In the genomic region with DNA sequence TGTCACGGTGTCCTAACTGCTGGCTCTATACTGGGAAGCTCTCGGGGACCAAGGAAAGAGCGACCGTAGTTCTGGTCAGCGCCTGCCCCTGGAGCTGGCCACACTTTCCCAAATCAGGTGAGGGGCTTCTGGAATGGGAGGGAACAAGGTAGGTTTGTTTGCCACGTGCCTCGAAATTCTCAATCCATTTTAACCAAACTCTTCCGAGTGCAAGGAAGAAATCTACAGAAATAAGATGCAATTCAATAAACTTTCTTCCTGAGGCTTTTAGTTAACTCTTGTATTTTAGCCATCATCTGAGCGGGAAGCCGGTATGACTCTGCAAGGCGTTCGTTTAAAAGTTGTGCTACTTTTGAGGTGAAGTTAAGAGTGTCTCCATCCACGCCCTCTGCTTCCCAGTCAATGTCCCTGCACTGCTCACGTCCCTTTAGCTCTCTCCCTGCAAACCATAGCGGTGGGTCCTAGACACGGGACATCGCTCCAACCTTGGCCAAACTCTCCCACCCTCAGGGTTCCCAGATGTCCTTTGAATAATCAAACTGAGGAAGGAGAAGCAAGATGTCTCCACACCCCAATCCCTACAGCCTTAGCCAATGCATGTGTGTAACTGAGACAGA, we compare ENCODE assay signal across 14 cellular contexts. TPM values are rescaled to one million over a fixed set of nuclear protein-coding genes. Genes with fewer than 3 reads are reported as not detected.
DNase-seq lines count a peak whose midpoint lies in the region; ATAC-seq and TF ChIP-seq lines count a peak whose summit lies in the region.
"Had no signal": no experiment of that assay in that cellular context is flagged by ENCODE, and none has a peak within 500 bp of the region (broad histone marks: within the 10 kb centered on the region; RNA-seq: fewer than 3 reads in every experiment).

No MANE protein-coding gene starts in this region.

- TF ChIP-seq CTCF in WERI-Rb-1 (IDR thresholded peaks at IDR 0.05; ENCODE audit: low read depth, low read length) (no peak), osteocyte (IDR thresholded peaks at IDR 0.05) (no peak)

- no peaks in the 10 kb centered on the region for H3K79me2 ChIP-seq in ACC112 (ENCODE audit: control insufficient read depth, insufficient read depth, low read length, unreplicated experiment)

- H3K27me3 ChIP-seq in ACC112 (ENCODE audit: insufficient read depth, low read length), result no peaks in the 10 kb centered on the region
- H3K27me3 ChIP-seq in WERI-Rb-1 (ENCODE audit: insufficient read depth, low read depth, severe bottlenecking), result no peaks in the 10 kb centered on the region
- H3K27me3 ChIP-seq: BLaER1 had no signal

- no peaks in the 10 kb centered on the region for H3K9me3 Mint-ChIP-seq in osteocyte (ENCODE audit: unreplicated experiment)

- DNase-seq in WERI-Rb-1 (no peak), left cardiac atrium (no peak), osteocyte (ENCODE audit: extremely low spot score, unreplicated experiment) (no peak), T-helper 9 cell (no peak), DMS153 treated with DMSO at 0.1 percent for 48 hours (lab: John Stamatoyannopoulos, UW; ENCODE audit: unreplicated experiment) (no peak), DMS53 (lab: John Stamatoyannopoulos, UW) (no peak), HuH-7.5 (ENCODE audit: low spot score) (no peak)
- DNase-seq: activated T-cell treated with anti-CD3 and anti-CD28 coated beads, Interleukin-2, amount 50 U/mL, for 72 hours; NCI-H2107; stimulated activated CD4-positive, alpha-beta T cell treated with anti-CD3 and anti-CD28 coated beads, Interleukin-12 subunit alpha, Interleukin-12 subunit beta, amount 100 ng/mL, for 4 hours had no signal

- H3K4me1 Mint-ChIP-seq in osteocyte (ENCODE audit: unreplicated experiment), result peaks cover 19% of the 10 kb centered on the region

- peak overlapping the region; percentile 29 for H3K27ac Mint-ChIP-seq in osteocyte (ENCODE audit: unreplicated experiment)
- H3K27ac Mint-ChIP-seq: activated T-cell treated with anti-CD3 and anti-CD28 coated beads, Interleukin-2, amount 50 U/mL, for 72 hours had no signal

- no peaks in the 10 kb centered on the region for H3K36me3 Mint-ChIP-seq in osteocyte (ENCODE audit: unreplicated experiment)

- H3K4me3 ChIP-seq in ACC112 (ENCODE audit: low read depth, low read length) (peak overlapping the region; percentile 89), WERI-Rb-1 (ENCODE audit: low read depth, low read length) (peak overlapping the region; percentile 49)
- H3K4me3 ChIP-seq: BLaER1, GM12878 had no signal

- no peaks in the 10 kb centered on the region for H3K27me3 Mint-ChIP-seq in osteocyte (ENCODE audit: unreplicated experiment)

- peak overlapping the region; percentile 95 for H2AFZ ChIP-seq in ACC112 (ENCODE audit: low read length, unreplicated experiment)

- H3K9me3 ChIP-seq in WERI-Rb-1 (ENCODE audit: severe bottlenecking), result no peaks in the 10 kb centered on the region

- H3K4me1 ChIP-seq in ACC112 (ENCODE audit: control insufficient read depth, insufficient read depth, low read length, unreplicated experiment), result peaks cover 12% of the 10 kb centered on the region
- H3K4me1 ChIP-seq: BLaER1 had no signal

- H3K27ac ChIP-seq in ACC112 (ENCODE audit: low read depth, low read length) (no peak overlapping the region), WERI-Rb-1 (no peak overlapping the region)
- H3K27ac ChIP-seq: BLaER1 had no signal

- intact Hi-C loops in left cardiac atrium (cut with DNase I), result no loop called here

- H3K36me3 ChIP-seq in ACC112 (ENCODE audit: insufficient read depth, low read length), result no peaks in the 10 kb centered on the region
- no peaks in the 10 kb centered on the region for H3K36me3 ChIP-seq in WERI-Rb-1
- H3K36me3 ChIP-seq: BLaER1 had no signal

- peak overlapping the region; percentile 92 for H3K4me3 Mint-ChIP-seq in osteocyte (ENCODE audit: unreplicated experiment)
- H3K4me3 Mint-ChIP-seq: activated T-cell treated with anti-CD3 and anti-CD28 coated beads, Interleukin-2, amount 50 U/mL, for 72 hours had no signal

- ATAC-seq in left cardiac atrium, result peak; percentile 42 to 47
- ATAC-seq: activated T-cell treated with anti-CD3 and anti-CD28 coated beads, Interleukin-2, amount 50 U/mL, for 72 hours; GM12878 had no signal

RNA-seq across cellular contexts. Expression of gene AGTR1, which starts 0.6 kb away (rescaled TPM):
- total RNA-seq in left cardiac atrium, result 10 to 100 TPM in 1 of 2 donors, 1 to 10 TPM in 1; 5.3 to 16.5 TPM
- 2.0 and 2.1 TPM in 2 replicates for total RNA-seq in osteocyte
- total RNA-seq: activated T-cell treated with anti-CD3 and anti-CD28 coated beads, Interleukin-2, amount 50 U/mL, for 72 hours; GM12878; T-helper 1 cell treated with Interleukin-12 subunit alpha and Interleukin-12 subunit beta and Interleukin-4 antibody, amounts not matched to agents 30 ng/mL and 1 ng/mL, for 36 hours had no signal
